ENCODE assay signal across 16 cellular contexts in the genomic region with DNA sequence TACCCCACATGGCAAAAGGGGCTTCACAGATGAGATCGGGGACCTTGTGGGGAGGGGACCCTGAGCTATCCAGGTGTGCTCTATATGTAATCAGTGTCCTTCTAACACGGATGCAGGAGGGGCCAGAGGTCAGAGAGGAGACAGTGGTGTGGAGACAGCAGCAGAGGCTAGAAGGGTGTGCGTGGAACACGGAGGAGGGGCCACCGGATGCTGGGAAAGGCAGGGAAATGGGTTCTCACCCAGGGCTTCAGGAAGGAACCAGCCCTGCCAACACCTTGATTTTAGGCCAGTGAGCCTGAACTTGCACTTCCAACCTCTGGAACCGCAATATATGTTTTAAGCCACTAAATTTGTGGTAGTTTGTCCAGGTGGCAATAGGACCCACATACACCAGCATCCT. TPM values are rescaled to one million over a fixed set of nuclear protein-coding genes. Genes with fewer than 3 reads are reported as not detected.
A peak's percentile ranks its signal among the peaks of the same experiment; 100 is the strongest.
DNase-seq lines count a peak whose midpoint lies in the region; ATAC-seq, FAIRE-seq and TF ChIP-seq lines count a peak whose summit lies in the region.
"Had no signal": no experiment of that assay in that cellular context is flagged by ENCODE, and none has a peak within 500 bp of the region (broad histone marks: within the 10 kb centered on the region; RNA-seq: fewer than 3 reads in every experiment).

No MANE protein-coding gene starts in this region.

- H3K4me3 ChIP-seq in kidney (ENCODE audit: low read length in 2 of 2) (no peak overlapping the region), sigmoid colon (no peak overlapping the region)
- H3K4me3 ChIP-seq: BLaER1 treated with 17β-estradiol and CSF1 and Interleukin-3, amounts not matched to agents 10 nM and 100 nM; GM23338 had no signal

- H3K9ac ChIP-seq in kidney (ENCODE audit: low read length in 2 of 2) = no peak overlapping the region
- H3K9ac ChIP-seq: BLaER1 treated with 17β-estradiol and CSF1 and Interleukin-3, amounts not matched to agents 10 nM and 100 nM had no signal

- no peak for TF ChIP-seq EP300 in sigmoid colon (IDR thresholded peaks at IDR 0.05)

- H3K27ac ChIP-seq in kidney (ENCODE audit: low read depth in 2 of 2, low read length in 2 of 2) = no peak overlapping the region
- no peak overlapping the region for H3K27ac ChIP-seq in sigmoid colon
- H3K27ac ChIP-seq: BLaER1 treated with 17β-estradiol and CSF1 and Interleukin-3, amounts not matched to agents 10 nM and 100 nM had no signal

- no peaks in the 10 kb centered on the region for H3K9me3 Mint-ChIP-seq in stimulated activated naive CD8-positive, alpha-beta T cell treated with anti-CD3 and anti-CD28 coated beads, Interleukin-15, amount 100 ng/mL, for 72 hours
- H3K9me3 Mint-ChIP-seq in stimulated activated memory B cell treated with anti-CD40 and anti-IgM and Interleukin-4, amounts not matched to agents 10 μg/mL and 1 μg/mL and 100 μg/mL, for 72 hours = no peaks in the 10 kb centered on the region
- H3K9me3 Mint-ChIP-seq: GM23338 had no signal

- peaks cover 28% of the 10 kb centered on the region for H3K36me3 Mint-ChIP-seq in stimulated activated memory B cell treated with anti-CD40 and anti-IgM and Interleukin-4, amounts not matched to agents 10 μg/mL and 1 μg/mL and 100 μg/mL, for 72 hours

- TF ChIP-seq CTCF in kidney (IDR thresholded peaks at IDR 0.05; ENCODE audit: borderline replicate concordance, extremely low read depth, insufficient read depth) (no peak), sigmoid colon (IDR thresholded peaks at IDR 0.05) (no peak)

- H3K4me1 ChIP-seq in kidney (ENCODE audit: control insufficient read depth in 1 of 2, insufficient read depth in 1 of 2, low read depth in 1 of 2, low read length in 2 of 2) = no peaks in the 10 kb centered on the region
- H3K4me1 ChIP-seq in sigmoid colon = no peaks in the 10 kb centered on the region

- H3K36me3 ChIP-seq in kidney (ENCODE audit: control insufficient read depth in 1 of 2, insufficient read depth in 2 of 2, low read length in 2 of 2) (peaks cover under 1 to 4% of the 10 kb centered on the region in 2 donors), sigmoid colon (peaks cover 2 to 25% (median 7%) of the 10 kb centered on the region in 4 donors)

- H3K27me3 ChIP-seq in sigmoid colon = peaks cover 0 to 5% (median 0%) of the 10 kb centered on the region in 3 donors

- WGBS in sigmoid colon, 2 donors = 80 to 89% methylated on average over 6 of the region's 6 CpGs

- peaks cover 30% of the 10 kb centered on the region for H3K27me3 Mint-ChIP-seq in stimulated activated naive CD8-positive, alpha-beta T cell treated with anti-CD3 and anti-CD28 coated beads, Interleukin-15, amount 100 ng/mL, for 72 hours
- peaks cover 30% of the 10 kb centered on the region for H3K27me3 Mint-ChIP-seq in stimulated activated memory B cell treated with anti-CD40 and anti-IgM and Interleukin-4, amounts not matched to agents 10 μg/mL and 1 μg/mL and 100 μg/mL, for 72 hours

- ATAC-seq in Right ventricle myocardium superior (ENCODE audit: poor library complexity) (no peak), HG03025 (IDR thresholded peaks at IDR 0.05; ENCODE audit: low FRiP score, unreplicated experiment) (no peak)
- no peak for ATAC-seq in stimulated activated naive CD8-positive, alpha-beta T cell treated with anti-CD3 and anti-CD28 coated beads, Interleukin-15, amount 100 ng/mL, for 72 hours
- ATAC-seq in stimulated activated memory B cell treated with anti-CD40 and anti-IgM and Interleukin-4, amounts not matched to agents 10 μg/mL and 1 μg/mL and 100 μg/mL, for 72 hours = no peak
- ATAC-seq: GM23338 had no signal

- H3K4me1 Mint-ChIP-seq in stimulated activated naive CD8-positive, alpha-beta T cell treated with anti-CD3 and anti-CD28 coated beads, Interleukin-15, amount 100 ng/mL, for 72 hours = peaks cover 13% of the 10 kb centered on the region
- H3K4me1 Mint-ChIP-seq in stimulated activated memory B cell treated with anti-CD40 and anti-IgM and Interleukin-4, amounts not matched to agents 10 μg/mL and 1 μg/mL and 100 μg/mL, for 72 hours = peaks cover 6% of the 10 kb centered on the region

- intact Hi-C loops in Right ventricle myocardium superior (cut with DNase I) (no loop called here), cardiac septum (cut with DNase I) (no loop called here), kidney (cut with DNase I) (no loop called here), sigmoid colon (cut with DNase I) (no loop called here)

- DNase-seq in Right ventricle myocardium superior (peak; percentile 10), cardiac septum (ENCODE audit: low spot score) (no peak), kidney (peak; percentile 29), sigmoid colon (peak; percentile 8)
- DNase-seq in stimulated activated naive CD8-positive, alpha-beta T cell treated with anti-CD3 and anti-CD28 coated beads, Interleukin-15, amount 100 ng/mL, for 72 hours = no peak
- DNase-seq: 8988T; AML-193; CD4-positive, CD25-positive, alpha-beta regulatory T cell; DMS53; GF-D8; IMR-90 had no signal

- peak overlapping the region in 1 of 2 donors; percentile 46 for H3K27ac Mint-ChIP-seq in stimulated activated naive CD8-positive, alpha-beta T cell treated with anti-CD3 and anti-CD28 coated beads, Interleukin-15, amount 100 ng/mL, for 72 hours
- H3K27ac Mint-ChIP-seq in stimulated activated memory B cell treated with anti-CD40 and anti-IgM and Interleukin-4, amounts not matched to agents 10 μg/mL and 1 μg/mL and 100 μg/mL, for 72 hours = no peak overlapping the region
- H3K27ac Mint-ChIP-seq: GM23338 had no signal

- FAIRE-seq in kidney (lab: Jason Lieb, UNC) = no peak

- H3K9me3 ChIP-seq in kidney (ENCODE audit: control insufficient read depth in 1 of 2, low read length in 2 of 2) (no peaks in the 10 kb centered on the region), sigmoid colon (no peaks in the 10 kb centered on the region)
- H3K9me3 ChIP-seq: BLaER1 treated with 17β-estradiol and CSF1 and Interleukin-3, amounts not matched to agents 10 nM and 100 nM had no signal

- TF ChIP-seq POLR2A in sigmoid colon (IDR thresholded peaks at IDR 0.05) = no peak

- H3K4me3 Mint-ChIP-seq in stimulated activated naive CD8-positive, alpha-beta T cell treated with anti-CD3 and anti-CD28 coated beads, Interleukin-15, amount 100 ng/mL, for 72 hours = no peak overlapping the region
- no peak overlapping the region for H3K4me3 Mint-ChIP-seq in stimulated activated memory B cell treated with anti-CD40 and anti-IgM and Interleukin-4, amounts not matched to agents 10 μg/mL and 1 μg/mL and 100 μg/mL, for 72 hours
- H3K4me3 Mint-ChIP-seq: CD4-positive, CD25-positive, alpha-beta regulatory T cell; GM23338 had no signal

RNA-seq across cellular contexts. Expression of a gene that starts 4.6 kb away (rescaled TPM):
- total RNA-seq in Right ventricle myocardium superior = 0.78 TPM
- total RNA-seq in cardiac septum = not detected
- not detected for total RNA-seq in kidney
- 0.30 TPM for polyA plus RNA-seq in kidney (ENCODE audit: insufficient read depth, low read depth, low replicate concordance)
- not detected for total RNA-seq in sigmoid colon
- not detected for polyA plus RNA-seq in sigmoid colon
- total RNA-seq: CD4-positive, CD25-positive, alpha-beta regulatory T cell; GM23338; H7; IMR-90 had no signal
- polyA plus RNA-seq: CD4-positive, CD25-positive, alpha-beta regulatory T cell; GM23338; IMR-90 had no signal

Comparison
In these comparisons a context has a peak if more than half of its experiments do, and no peak if none do; other contexts are left out.
1. DNase-seq: peak in Right ventricle myocardium superior (single experiment), kidney (single experiment) and sigmoid colon (single experiment); none in cardiac septum (single experiment) and stimulated activated naive CD8-positive, alpha-beta T cell treated with anti-CD3 and anti-CD28 coated beads, Interleukin-15, amount 100 ng/mL, for 72 hours (0 of 2).